In genomic region chr12:59452259-59452658, GRCh38 we compare ENCODE assay signal across 16 cellular contexts.
DNase-seq lines count a peak whose midpoint lies in the region; TF ChIP-seq lines count a peak whose summit lies in the region.
"Had no signal": no experiment of that assay in that cellular context is flagged by ENCODE, and none has a peak within 500 bp of the region (broad histone marks: within the 10 kb centered on the region; RNA-seq: fewer than 3 reads in every experiment).

No MANE protein-coding gene starts in this region.

- H3K36me3 ChIP-seq in esophagus squamous epithelium = no peaks in the 10 kb centered on the region
- H3K36me3 ChIP-seq: colonic mucosa had no signal

- H3K27ac Mint-ChIP-seq in osteocyte (ENCODE audit: unreplicated experiment) (peak overlapping the region; percentile 31), immature natural killer cell (no peak overlapping the region)
- H3K27ac Mint-ChIP-seq: activated CD4-positive, alpha-beta memory T cell treated with anti-CD3 and anti-CD28 coated beads for 36 hours; CD4-positive, CD25-positive, alpha-beta regulatory T cell; memory B cell; T-helper 17 cell had no signal

- no peaks in the 10 kb centered on the region for H3K9me3 ChIP-seq in esophagus squamous epithelium
- H3K9me3 ChIP-seq: colonic mucosa had no signal

- intact Hi-C loops in esophagus squamous epithelium (cut with DNase I) = no loop called here

- H3K4me3 ChIP-seq in esophagus squamous epithelium = no peak overlapping the region
- H3K4me3 ChIP-seq: colonic mucosa, skin epidermis had no signal

- H3K4me3 Mint-ChIP-seq in osteocyte (ENCODE audit: unreplicated experiment) (no peak overlapping the region), immature natural killer cell (no peak overlapping the region)
- H3K4me3 Mint-ChIP-seq: activated CD4-positive, alpha-beta memory T cell treated with anti-CD3 and anti-CD28 coated beads for 36 hours; CD4-positive, CD25-positive, alpha-beta regulatory T cell; memory B cell; T-helper 17 cell had no signal

- H3K4me1 Mint-ChIP-seq in osteocyte (ENCODE audit: unreplicated experiment) (peaks cover 21% of the 10 kb centered on the region), immature natural killer cell (no peaks in the 10 kb centered on the region)
- H3K4me1 Mint-ChIP-seq: CD4-positive, CD25-positive, alpha-beta regulatory T cell; memory B cell had no signal

- H3K27me3 ChIP-seq in esophagus squamous epithelium = no peaks in the 10 kb centered on the region
- H3K27me3 ChIP-seq: colonic mucosa had no signal

- TF ChIP-seq CTCF in osteocyte (IDR thresholded peaks at IDR 0.05) = no peak
- no peak for TF ChIP-seq CTCF in esophagus squamous epithelium (IDR thresholded peaks at IDR 0.05)

- H3K27me3 Mint-ChIP-seq in osteocyte (ENCODE audit: unreplicated experiment) (no peaks in the 10 kb centered on the region), immature natural killer cell (ENCODE audit: low read depth in 3 of 3) (peaks cover 2 to 6% (median 2%) of the 10 kb centered on the region in 3 donors)
- H3K27me3 Mint-ChIP-seq: activated CD4-positive, alpha-beta memory T cell treated with anti-CD3 and anti-CD28 coated beads for 36 hours; CD4-positive, CD25-positive, alpha-beta regulatory T cell; memory B cell; T-helper 17 cell had no signal

- H3K27ac ChIP-seq in esophagus squamous epithelium = no peak overlapping the region
- H3K27ac ChIP-seq: colonic mucosa had no signal

- WGBS in esophagus squamous epithelium, 2 donors = 42 to 60% methylated on average over 1 of the region's 1 CpG

- no peaks in the 10 kb centered on the region for H3K4me1 ChIP-seq in esophagus squamous epithelium
- H3K4me1 ChIP-seq: colonic mucosa had no signal

- peaks cover 5% of the 10 kb centered on the region for H3K9me3 Mint-ChIP-seq in osteocyte (ENCODE audit: unreplicated experiment)
- H3K9me3 Mint-ChIP-seq in immature natural killer cell = peaks cover 0 to 4% (median 0%) of the 10 kb centered on the region in 6 donors
- H3K9me3 Mint-ChIP-seq: memory B cell had no signal

- H3K36me3 Mint-ChIP-seq in osteocyte (ENCODE audit: unreplicated experiment) = no peaks in the 10 kb centered on the region
- H3K36me3 Mint-ChIP-seq in immature natural killer cell = no peaks in the 10 kb centered on the region
- H3K36me3 Mint-ChIP-seq: activated CD4-positive, alpha-beta memory T cell treated with anti-CD3 and anti-CD28 coated beads for 36 hours; memory B cell had no signal

- DNase-seq in COLO829 (ENCODE audit: low spot score) (peak; percentile 8), RPMI7951 (ENCODE audit: low read depth) (peak; percentile 6), fibroblast of peridontal ligament (ENCODE audit: extremely low read depth) (peak; percentile 77), osteocyte (ENCODE audit: extremely low spot score, unreplicated experiment) (no peak), NCI-H446 (lab: John Stamatoyannopoulos, UW) (no peak), immature natural killer cell (no peak), NCI-H1930 (lab: John Stamatoyannopoulos, UW) (no peak), esophagus squamous epithelium (lab: John Stamatoyannopoulos, UW) (no peak)
- DNase-seq: activated CD4-positive, alpha-beta memory T cell treated with anti-CD3 and anti-CD28 coated beads for 36 hours; activated naive CD4-positive, alpha-beta T cell treated with Interleukin-2 at 50 U/mL for 16 hours; CD4-positive, CD25-positive, alpha-beta regulatory T cell; colonic mucosa; NCI-H1436 treated with DMSO at 0.1 percent for 48 hours; T-helper 17 cell had no signal

- TF ChIP-seq POLR2A in esophagus squamous epithelium (IDR thresholded peaks at IDR 0.05) = no peak

Comparison
In these comparisons a context has a peak if more than half of its experiments do, and no peak if none do; other contexts are left out.
1. DNase-seq: peak in COLO829 (single experiment), RPMI7951 (single experiment) and fibroblast of peridontal ligament (single experiment); none in osteocyte (single experiment), NCI-H446 (0 of 2), immature natural killer cell (0 of 3), NCI-H1930 (0 of 2) and esophagus squamous epithelium (single experiment).